Comparison of ENCODE assay signal across 9 cellular contexts in genomic region chr3:109685084-109686079, GRCh38.
DNase-seq lines count a peak whose midpoint lies in the region; ATAC-seq and TF ChIP-seq lines count a peak whose summit lies in the region.
"Had no signal": no experiment of that assay in that cellular context is flagged by ENCODE, and none has a peak within 500 bp of the region (broad histone marks: within the 10 kb centered on the region; RNA-seq: fewer than 3 reads in every experiment).

No MANE protein-coding gene starts in this region.

- no peaks in the 10 kb centered on the region for H3K9me3 Mint-ChIP-seq in type B pancreatic cell

- TF ChIP-seq CTCF in heart right ventricle (IDR thresholded peaks at IDR 0.05) (no peak), type B pancreatic cell (conservative IDR thresholded peaks at IDR 0.05) (no peak)

- peaks cover 0 to 6% (median 0%) of the 10 kb centered on the region in 9 donors for H3K4me1 ChIP-seq in heart right ventricle
- peaks cover 26% of the 10 kb centered on the region for H3K4me1 ChIP-seq in skeletal muscle satellite cell (ENCODE audit: control insufficient read depth, insufficient read depth, low read length)

- no peak overlapping the region for H3K4me3 ChIP-seq in heart right ventricle
- peak overlapping the region; percentile 57 for H3K4me3 ChIP-seq in skeletal muscle satellite cell (ENCODE audit: low read length)

- intact Hi-C loops in heart right ventricle (cut with DNase I): no loop called here

- no peaks in the 10 kb centered on the region for H3K4me1 Mint-ChIP-seq in type B pancreatic cell (ENCODE audit: unreplicated experiment)

- no peak overlapping the region for H3K27ac Mint-ChIP-seq in type B pancreatic cell

- 44 to 65% methylated on average over 5 of the region's 5 CpGs for WGBS in heart right ventricle, 2 donors

- peak; percentile 61 to 99 (median 96) for ATAC-seq in heart right ventricle

- peak overlapping the region in 6 of 10 donors; percentile 21 to 68 (median 62) for H3K27ac ChIP-seq in heart right ventricle
- H3K27ac ChIP-seq: KMS-11 had no signal

- no peaks in the 10 kb centered on the region for H3K36me3 Mint-ChIP-seq in type B pancreatic cell

- peaks cover 0 to 9% (median 0%) of the 10 kb centered on the region in 11 donors for H3K9me3 ChIP-seq in heart right ventricle
- no peaks in the 10 kb centered on the region for H3K9me3 ChIP-seq in skeletal muscle satellite cell (replicated peaks; ENCODE audit: low read length)

- H3K36me3 ChIP-seq in heart right ventricle (no peaks in the 10 kb centered on the region), skeletal muscle satellite cell (ENCODE audit: insufficient read depth, low read length) (no peaks in the 10 kb centered on the region)

- no peak overlapping the region for H3K9ac ChIP-seq in skeletal muscle satellite cell (ENCODE audit: low read depth, low read length)
- H3K9ac ChIP-seq: KMS-11 had no signal

- peak; percentile 96 for DNase-seq in H4 (ENCODE audit: low spot score)
- peak; percentile 87 for DNase-seq in T1000 (lab: John Stamatoyannopoulos, UW)
- DNase-seq in heart right ventricle: peak; percentile 55 to 78
- DNase-seq in type B pancreatic cell (ENCODE audit: extremely low spot score, unreplicated experiment): no peak
- DNase-seq in NCI-H1436 treated with DMSO at 0.1 percent for 48 hours (lab: John Stamatoyannopoulos, UW): no peak
- DNase-seq in stimulated activated CD4-positive, alpha-beta T cell treated with anti-CD3 and anti-CD28 coated beads, Interleukin-4, amount 100 ng/mL, for 1 hour: no peak
- DNase-seq in ecto neural progenitor cell (ENCODE audit: low spot score): no peak

- H3K27me3 Mint-ChIP-seq in type B pancreatic cell: no peaks in the 10 kb centered on the region

- H3K27me3 ChIP-seq in heart right ventricle (no peaks in the 10 kb centered on the region), skeletal muscle satellite cell (ENCODE audit: control insufficient read depth, insufficient read depth, low read length) (no peaks in the 10 kb centered on the region)

- peak overlapping the region; percentile 78 for H3K4me2 ChIP-seq in skeletal muscle satellite cell (ENCODE audit: low read length)
- H3K4me2 ChIP-seq: KMS-11 had no signal

- no peak overlapping the region for H3K4me3 Mint-ChIP-seq in type B pancreatic cell

Comparison
In these comparisons a context has a peak if more than half of its experiments do, and no peak if none do; other contexts are left out.
1. DNase-seq: peak in H4 (single experiment), T1000 (single experiment) and heart right ventricle (2 of 2); none in type B pancreatic cell (single experiment), NCI-H1436 treated with DMSO at 0.1 percent for 48 hours (single experiment), stimulated activated CD4-positive, alpha-beta T cell treated with anti-CD3 and anti-CD28 coated beads, Interleukin-4, amount 100 ng/mL, for 1 hour (single experiment) and ecto neural progenitor cell (single experiment).